Comparison of ENCODE assay signal across 16 cellular contexts in the genomic region with DNA sequence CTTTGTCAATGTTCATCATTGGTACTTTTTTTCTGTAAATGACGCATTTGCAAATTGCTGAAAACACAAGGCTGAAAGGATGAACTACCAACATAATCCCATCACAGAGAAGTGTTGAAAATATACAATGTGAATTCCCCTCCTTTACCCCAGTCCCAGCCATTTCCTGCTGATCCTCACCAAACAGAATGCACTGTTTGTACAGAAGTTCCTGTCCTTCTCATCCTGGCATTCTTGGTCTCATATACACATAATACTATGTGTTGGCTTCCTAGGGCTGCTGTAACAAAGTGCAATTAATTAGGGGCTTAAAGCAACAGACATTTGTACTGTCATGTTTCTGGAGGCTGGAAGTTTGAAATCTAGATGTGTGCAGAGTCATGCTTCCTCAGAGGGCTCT.
DNase-seq lines count a peak whose midpoint lies in the region; ATAC-seq, FAIRE-seq and TF ChIP-seq lines count a peak whose summit lies in the region.
"Had no signal": no experiment of that assay in that cellular context is flagged by ENCODE, and none has a peak within 500 bp of the region (broad histone marks: within the 10 kb centered on the region; RNA-seq: fewer than 3 reads in every experiment).

No MANE protein-coding gene starts in this region.

- ATAC-seq in HG03378 (IDR thresholded peaks at IDR 0.05; ENCODE audit: unreplicated experiment) = no peak
- ATAC-seq: HepG2 had no signal

- H3K4me3 ChIP-seq in mesodermal cell (ENCODE audit: extremely low read depth, insufficient read depth, low read length, poor library complexity, severe bottlenecking) = no peak overlapping the region
- H3K4me3 ChIP-seq: BLaER1, GM23248 had no signal

- no peak for TF ChIP-seq POLR2A in GM12892 (IDR thresholded peaks at IDR 0.05; ENCODE audit: low read depth, low read length)

- H3K36me3 ChIP-seq in mesodermal cell (ENCODE audit: control insufficient read depth, insufficient read depth, low read length) = no peaks in the 10 kb centered on the region
- H3K36me3 ChIP-seq: BLaER1 had no signal

- peak; percentile 14 for DNase-seq in NCI-H82 (lab: John Stamatoyannopoulos, UW)
- no peak for DNase-seq in NCI-H82 treated with DMSO at 0.1 percent for 48 hours (lab: John Stamatoyannopoulos, UW; ENCODE audit: unreplicated experiment)
- DNase-seq in dermis microvascular lymphatic vessel endothelial cell (ENCODE audit: low read depth in 2 of 2) = peak; percentile 51
- no peak for DNase-seq in GM12892 (ENCODE audit: insufficient read length)
- DNase-seq in RKO (ENCODE audit: low spot score) = no peak
- DNase-seq: 8988T; AML-193; Caco-2; CD8-positive, alpha-beta memory T cell; GM23248; H9 had no signal

- no peak for FAIRE-seq in GM12892 (lab: Jason Lieb, UNC)
- FAIRE-seq: GM18507, HepG2 had no signal

- peaks cover 4% of the 10 kb centered on the region for H3K4me1 ChIP-seq in mesodermal cell (ENCODE audit: control insufficient read depth, insufficient read depth, low read length, poor library complexity, severe bottlenecking)
- H3K4me1 ChIP-seq: BLaER1, Caco-2 had no signal

- H3K9me3 ChIP-seq in mesodermal cell (ENCODE audit: control insufficient read depth, low read length) = no peaks in the 10 kb centered on the region
- H3K9me3 ChIP-seq: BLaER1, Caco-2 had no signal

- WGBS in mesodermal cell (ENCODE audit: insufficient coverage in 2 of 2), 2 experiments = no CpG with 5 or more reads among the region's 1 CpG

- H3K27ac ChIP-seq in mesodermal cell (ENCODE audit: low read depth, low read length, severe bottlenecking) = peak overlapping the region; percentile 8
- H3K27ac ChIP-seq: BLaER1, GM23248 had no signal

Comparison
In these comparisons a context has a peak if more than half of its experiments do, and no peak if none do; other contexts are left out.
1. DNase-seq: peak in NCI-H82 (single experiment) and dermis microvascular lymphatic vessel endothelial cell (2 of 2); none in NCI-H82 treated with DMSO at 0.1 percent for 48 hours (single experiment), GM12892 (single experiment) and RKO (single experiment).